In genomic region chr10:70323143-70323696, GRCh38 we compare ENCODE assay signal across 14 cellular contexts. TPM values are rescaled to one million over a fixed set of nuclear protein-coding genes. Genes with fewer than 3 reads are reported as not detected.
DNase-seq lines count a peak whose midpoint lies in the region; ATAC-seq, FAIRE-seq and TF ChIP-seq lines count a peak whose summit lies in the region.
"Had no signal": no experiment of that assay in that cellular context is flagged by ENCODE, and none has a peak within 500 bp of the region (broad histone marks: within the 10 kb centered on the region; RNA-seq: fewer than 3 reads in every experiment).

No MANE protein-coding gene starts in this region.

- CTCF ChIA-PET in activated CD4-positive, alpha-beta T cell treated with anti-CD3 and anti-CD28 coated beads for 36 hours (lab: Charles Lee), result interaction anchor here (0.6 kb wide), 2 partner anchors 91 to 606 kb away, joined by 3 read pairs; no protein-coding TSS in a partner anchor
- CTCF ChIA-PET in H1 (lab: Charles Lee; ENCODE audit: partially characterized antibody), result interaction anchor here (0.6 to 4.3 kb wide), 20 partner anchors 8 to 123 kb away, joined by 3 to 40 read pairs (median 4); no protein-coding TSS in a partner anchor

- no peak overlapping the region for H3K4ac ChIP-seq in H1 (replicated peaks; ENCODE audit: insufficient read length, low read depth, low read length)

- H2BK120ac ChIP-seq in H1 (replicated peaks; ENCODE audit: low read depth, low read length), result no peak overlapping the region

- no peaks in the 10 kb centered on the region for H4K20me1 ChIP-seq in H1 (replicated peaks in 1 of 2; ENCODE audit: control insufficient read depth in 1 of 2, insufficient read depth in 2 of 2, low read length in 2 of 2)

- no peak overlapping the region for H3K4me2 ChIP-seq in H1 (ENCODE audit: insufficient read depth in 1 of 2, low read depth in 2 of 2, low read length in 2 of 2)

- H3K36me3 ChIP-seq in H1 (ENCODE audit: control insufficient read depth in 2 of 4, insufficient read depth in 4 of 4, low read length in 3 of 4), result no peaks in the 10 kb centered on the region
- H3K36me3 ChIP-seq in skeletal muscle tissue (ENCODE audit: control insufficient read depth in 3 of 3, insufficient read depth in 3 of 3, low read length in 3 of 3), result peaks cover 15 to 16% (median 15%) of the 10 kb centered on the region in 3 donors
- H3K36me3 ChIP-seq in body of pancreas (replicated peaks in 1 of 2; ENCODE audit: insufficient read depth in 1 of 2, low read depth in 2 of 2), result no peaks in the 10 kb centered on the region
- H3K36me3 ChIP-seq in adrenal gland (replicated peaks in 1 of 2), result no peaks in the 10 kb centered on the region

- intact Hi-C loops in activated CD4-positive, alpha-beta T cell treated with anti-CD3 and anti-CD28 coated beads for 36 hours (cut with DNase I, micrococcal nuclease), result no loop called here
- intact Hi-C loops in body of pancreas (cut with DNase I), result no loop called here
- intact Hi-C loops in adrenal gland (cut with DNase I), result no loop called here

- H3K9me3 Mint-ChIP-seq in activated CD4-positive, alpha-beta T cell treated with anti-CD3 and anti-CD28 coated beads for 36 hours (ENCODE audit: low read depth), result no peaks in the 10 kb centered on the region
- H3K9me3 Mint-ChIP-seq: HFFc6 had no signal

- peak overlapping the region; percentile 45 for H4K8ac ChIP-seq in H1 (ENCODE audit: extremely low read depth, insufficient read depth, low read length)

- H3K36me3 Mint-ChIP-seq in activated CD4-positive, alpha-beta T cell treated with anti-CD3 and anti-CD28 coated beads for 36 hours (ENCODE audit: low read depth), result no peaks in the 10 kb centered on the region

- TF ChIP-seq EP300 in H1 (IDR thresholded peaks at IDR 0.05; ENCODE audit: borderline replicate concordance in 1 of 2, low read depth in 2 of 2, low read length in 2 of 2), result no peak

- H2BK15ac ChIP-seq in H1 (ENCODE audit: low read length), result no peak overlapping the region; the same call in 1 of the 2 replicates

- H2AFZ ChIP-seq in H1 (ENCODE audit: low read length), result no peak overlapping the region

- H2AK5ac ChIP-seq in H1 (ENCODE audit: low read depth, low read length), result no peak overlapping the region

- H3K4me1 ChIP-seq in H1 (replicated peaks in 1 of 4; ENCODE audit: control insufficient read depth in 3 of 4, insufficient read depth in 4 of 4, low read length in 3 of 4) (peaks cover 0 to 17% (median 9%) of the 10 kb centered on the region in 4 experiments; a peak in 6 of 7 replicates), skeletal muscle tissue (ENCODE audit: control insufficient read depth in 3 of 3, insufficient read depth in 3 of 3, low read length in 3 of 3) (peaks cover 22 to 57% (median 50%) of the 10 kb centered on the region in 3 donors), body of pancreas (no peaks in the 10 kb centered on the region), adrenal gland (replicated peaks in 1 of 2) (no peaks in the 10 kb centered on the region)

- H3K4me3 Mint-ChIP-seq in activated CD4-positive, alpha-beta T cell treated with anti-CD3 and anti-CD28 coated beads for 36 hours, result no peak overlapping the region
- H3K4me3 Mint-ChIP-seq: HFFc6 had no signal

- H3K79me2 ChIP-seq in H1 (ENCODE audit: control insufficient read depth in 1 of 2, insufficient read depth in 2 of 2, low read length in 2 of 2), result no peaks in the 10 kb centered on the region

- no peaks in the 10 kb centered on the region for H3K9me3 ChIP-seq in H1 (ENCODE audit: insufficient read depth in 2 of 2, low read depth in 1 of 2, low read length in 1 of 2)
- no peaks in the 10 kb centered on the region for H3K9me3 ChIP-seq in skeletal muscle tissue (ENCODE audit: control insufficient read depth in 3 of 3, low read length in 3 of 3)
- no peaks in the 10 kb centered on the region for H3K9me3 ChIP-seq in body of pancreas
- no peaks in the 10 kb centered on the region for H3K9me3 ChIP-seq in adrenal gland (replicated peaks in 1 of 3)
- H3K9me3 ChIP-seq: testis had no signal

- no peak for DNase-seq in activated CD4-positive, alpha-beta T cell treated with anti-CD3 and anti-CD28 coated beads for 36 hours
- DNase-seq in activated CD4-positive, alpha-beta T cell treated with anti-CD3 and anti-CD28 coated beads for 48 hours, result no peak
- peak; percentile 53 for DNase-seq in NB4 (ENCODE audit: low read depth)
- DNase-seq in H1 (ENCODE audit: low read depth in 1 of 2, low spot score in 2 of 2), result no peak
- DNase-seq in body of pancreas, result no peak
- DNase-seq in adrenal gland, result no peak
- DNase-seq in NCI-H748 treated with DMSO at 0.1 percent for 48 hours (lab: John Stamatoyannopoulos, UW), result no peak
- DNase-seq: HFFc6, NCI-H446 treated with DMSO at 0.1 percent for 48 hours, T1000, testis had no signal

- no peak overlapping the region for H3K14ac ChIP-seq in H1 (ENCODE audit: insufficient read length)

- H3K27me3 ChIP-seq in H1 (replicated peaks in 1 of 4; ENCODE audit: control insufficient read depth in 3 of 4, extremely low read depth in 1 of 4, insufficient read depth in 3 of 4, low read length in 3 of 4), result no peaks in the 10 kb centered on the region
- H3K27me3 ChIP-seq in skeletal muscle tissue (ENCODE audit: control insufficient read depth in 3 of 3, insufficient read depth in 3 of 3, low read length in 3 of 3), result no peaks in the 10 kb centered on the region
- no peaks in the 10 kb centered on the region for H3K27me3 ChIP-seq in body of pancreas
- H3K27me3 ChIP-seq in adrenal gland, result no peaks in the 10 kb centered on the region
- H3K27me3 ChIP-seq: testis had no signal

- no peaks in the 10 kb centered on the region; the same call in 1 of the 2 replicates for H3K79me1 ChIP-seq in H1 (ENCODE audit: low read depth, low read length)

- H3K4me1 Mint-ChIP-seq in activated CD4-positive, alpha-beta T cell treated with anti-CD3 and anti-CD28 coated beads for 36 hours, result peaks cover 12% of the 10 kb centered on the region

- H3K23me2 ChIP-seq in H1 (ENCODE audit: low read depth, low read length), result no peaks in the 10 kb centered on the region

- no peak for TF ChIP-seq RAD21 in H1 (IDR thresholded peaks at IDR 0.05 in 1 of 2, conservative IDR thresholded peaks at IDR 0.05 in 1 of 2; ENCODE audit: low read depth in 2 of 2, low read length in 2 of 2)

- H2BK20ac ChIP-seq in H1 (ENCODE audit: low read length), result no peak overlapping the region

- H2BK12ac ChIP-seq in H1 (ENCODE audit: low read depth, low read length), result no peak overlapping the region

- H2BK5ac ChIP-seq in H1 (ENCODE audit: low read depth, low read length), result peak overlapping the region; percentile 26; the same call in 1 of the 2 replicates

- 90% methylated on average over 9 of the region's 9 CpGs; no CpG with 5 or more reads in 1 of the 2 experiments for WGBS in H1 (ENCODE audit: extremely low coverage in 1 of 2, insufficient coverage in 1 of 2, insufficient read length in 1 of 2, insufficient replicate concordance in 2 of 2, low coverage in 1 of 2, low lambda C conversion rate in 2 of 2, missing lambda C conversion rate in 1 of 2), 2 experiments
- WGBS in body of pancreas, 2 donors, result 86 to 87% methylated on average over 9 of the region's 9 CpGs
- 89 to 96% (median 94%) methylated on average over 7 to 9 of the region's 9 CpGs for WGBS in adrenal gland, 4 donors

- no peak for TF ChIP-seq POLR2A in NB4 (IDR thresholded peaks at IDR 0.05; ENCODE audit: extremely low read depth, insufficient read length)
- TF ChIP-seq POLR2A in H1 (IDR thresholded peaks at IDR 0.05; ENCODE audit: control extremely low read depth in 1 of 2, low read depth in 2 of 2, low read length in 2 of 2), result no peak
- no peak for TF ChIP-seq POLR2A in body of pancreas (IDR thresholded peaks at IDR 0.05)
- TF ChIP-seq POLR2A in adrenal gland (IDR thresholded peaks at IDR 0.05), result no peak

- H3K23ac ChIP-seq in H1 (ENCODE audit: insufficient read length), result no peak overlapping the region

- TF ChIP-seq CTCF in NB4 (IDR thresholded peaks at IDR 0.05; ENCODE audit: low read depth, low read length), result no peak
- no peak for TF ChIP-seq CTCF in H1 (IDR thresholded peaks at IDR 0.05; ENCODE audit: control extremely low read depth in 1 of 3, insufficient read depth in 1 of 3, low read depth in 1 of 3, low read length in 3 of 3)
- no peak for TF ChIP-seq CTCF in body of pancreas (IDR thresholded peaks at IDR 0.05)
- TF ChIP-seq CTCF in adrenal gland (IDR thresholded peaks at IDR 0.05), result no peak

- no peak for ATAC-seq in activated CD4-positive, alpha-beta T cell treated with anti-CD3 and anti-CD28 coated beads for 36 hours
- no peak for ATAC-seq in body of pancreas

- H3K18ac ChIP-seq in H1 (ENCODE audit: extremely low read depth, low read length), result no peak overlapping the region

- H3K27ac ChIP-seq in H1 (ENCODE audit: low read depth, low read length) (no peak overlapping the region), skeletal muscle tissue (ENCODE audit: low read depth, low read length) (peak overlapping the region; percentile 72), body of pancreas (no peak overlapping the region), adrenal gland (no peak overlapping the region)
- H3K27ac ChIP-seq: testis had no signal

- H3K4me3 ChIP-seq in NB4 (ENCODE audit: low read depth, low read length) (no peak overlapping the region), H1 (ENCODE audit: extremely low read depth in 1 of 4, insufficient read depth in 2 of 4, low read depth in 3 of 4, low read length in 4 of 4) (no peak overlapping the region), skeletal muscle tissue (ENCODE audit: low read length in 3 of 3) (no peak overlapping the region), body of pancreas (no peak overlapping the region), adrenal gland (no peak overlapping the region)
- H3K4me3 ChIP-seq: testis had no signal

- no peaks in the 10 kb centered on the region for H3K27me3 Mint-ChIP-seq in activated CD4-positive, alpha-beta T cell treated with anti-CD3 and anti-CD28 coated beads for 36 hours

- H4K91ac ChIP-seq in H1 (replicated peaks; ENCODE audit: insufficient read length, low read length), result no peak overlapping the region

- POLR2A ChIA-PET in activated CD4-positive, alpha-beta T cell treated with anti-CD3 and anti-CD28 coated beads for 36 hours (lab: Charles Lee), result no interaction called here
- POLR2A ChIA-PET in H1 (lab: Charles Lee; ENCODE audit: partially characterized antibody), result interaction anchor here (1.3 to 1.8 kb wide), 2 partner anchors 13 to 81 kb away, joined by 4 to 7 read pairs; partner anchors contain the start of gene EIF4EBP2

- no peak overlapping the region for H3K56ac ChIP-seq in H1 (replicated peaks; ENCODE audit: insufficient read length, low read depth, low read length)

- no peak overlapping the region for H4K5ac ChIP-seq in H1 (ENCODE audit: insufficient read length, low read depth, low read length)

- H3K27ac Mint-ChIP-seq in activated CD4-positive, alpha-beta T cell treated with anti-CD3 and anti-CD28 coated beads for 36 hours, result peak overlapping the region; percentile 6
- H3K27ac Mint-ChIP-seq: HFFc6 had no signal

- H3K9ac ChIP-seq in H1 (replicated peaks in 1 of 4; ENCODE audit: extremely low read depth in 1 of 4, low read depth in 3 of 4, low read length in 3 of 4) (no peak overlapping the region), skeletal muscle tissue (ENCODE audit: low read depth in 1 of 3, low read length in 3 of 3) (peak overlapping the region in 1 of 3 donors; percentile 71)

- no peak for FAIRE-seq in H1 (lab: Jason Lieb, UNC)
- FAIRE-seq: endometrium had no signal

RNA-seq across cellular contexts. Expression of gene NPFFR1, which starts 39.4 kb away (rescaled TPM):
- total RNA-seq in activated CD4-positive, alpha-beta T cell treated with anti-CD3 and anti-CD28 coated beads for 36 hours, result not detected
- 0.06 TPM in 1 of 2 replicates, not detected in the other for total RNA-seq in H1 (2021; fragmentation: NEBNext Ultra II Directional; extraction: Animal tissue kit (Norgen Biotek cat#: 25700))
- 0.02 and 0.03 TPM in 2 replicates for polyA plus RNA-seq in H1 (2011; rRNA removed)
- polyA plus RNA-seq in H1 (2011; cell fraction: cytosol; rRNA removed), result 0.03 TPM
- polyA plus RNA-seq in H1 (2011; cell fraction: nucleus; rRNA removed), result 0.04 TPM
- polyA plus RNA-seq in H1 (2012, experiment 1 of 2), result 0.04 TPM in 2 of 4 replicates, not detected in the others
- 0.01 TPM for polyA plus RNA-seq in H1 (2012, experiment 2 of 2)
- under 0.01 TPM for polyA plus RNA-seq in H1 (2013, experiment 1 of 2)
- polyA plus RNA-seq in H1 (2013, experiment 2 of 2), result 0.02 TPM
- 0.02 and 0.03 TPM in 2 replicates for polyA minus RNA-seq in H1 (2011; rRNA and poly(A)+ RNA removed)
- polyA minus RNA-seq in H1 (2011; cell fraction: cytosol; rRNA and poly(A)+ RNA removed), result not detected
- polyA minus RNA-seq in H1 (2011; cell fraction: nucleus; rRNA and poly(A)+ RNA removed), result 0.10 TPM
- total RNA-seq in skeletal muscle tissue, result under 0.01 TPM
- total RNA-seq in body of pancreas, result not detected
- under 1 TPM in 2 of 8 donors, not detected in 6; 0.11 to 0.24 TPM for total RNA-seq in adrenal gland
- polyA plus RNA-seq in adrenal gland, result under 1 TPM in 2 of 3 donors, not detected in 1; 0.02 to 0.03 TPM
- total RNA-seq: glomerular endothelial cell, HFFc6 had no signal

RNA-seq across cellular contexts. Expression of gene LRRC20, which starts 59.2 kb away (rescaled TPM):
- 10 to 100 TPM; 12.8 to 15.9 TPM for total RNA-seq in activated CD4-positive, alpha-beta T cell treated with anti-CD3 and anti-CD28 coated beads for 36 hours
- total RNA-seq in H1 (2021; fragmentation: NEBNext Ultra II Directional; extraction: Animal tissue kit (Norgen Biotek cat#: 25700)), result 25.2 and 27.1 TPM in 2 replicates
- polyA plus RNA-seq in H1 (2011; rRNA removed) (44.5 and 60.2 TPM in 2 replicates), adrenal gland (1 to 10 TPM; 1.7 to 6.0 (median 3.5) TPM)
- polyA plus RNA-seq in H1 (2011; cell fraction: cytosol; rRNA removed), result 53.4 TPM
- polyA plus RNA-seq in H1 (2011; cell fraction: nucleus; rRNA removed), result 53.4 TPM
- polyA plus RNA-seq in H1 (2012, experiment 1 of 2), result 16.3 to 31.8 TPM (median 25.4 TPM) in 4 replicates
- 30.6 TPM for polyA plus RNA-seq in H1 (2012, experiment 2 of 2)
- 20.2 TPM for polyA plus RNA-seq in H1 (2013, experiment 1 of 2)
- polyA plus RNA-seq in H1 (2013, experiment 2 of 2), result 21.7 TPM
- polyA minus RNA-seq in H1 (2011; rRNA and poly(A)+ RNA removed), result 40.6 and 44.5 TPM in 2 replicates
- polyA minus RNA-seq in H1 (2011; cell fraction: cytosol; rRNA and poly(A)+ RNA removed), result 12.9 TPM
- 17.2 TPM for polyA minus RNA-seq in H1 (2011; cell fraction: nucleus; rRNA and poly(A)+ RNA removed)
- total RNA-seq in skeletal muscle tissue (10.4 TPM), body of pancreas (1 to 10 TPM in 1 of 2 donors, under 1 TPM in 1; 0.66 to 1.6 TPM), adrenal gland (10 to 100 TPM in 3 of 8 donors, 1 to 10 TPM in 5; 4.9 to 24.1 (median 8.9) TPM)
